ENCODE assay signal across 31 cellular contexts in genomic region chr5:166240705-166241104, GRCh38.
"Had no signal": no experiment of that assay in that cellular context is flagged by ENCODE, and none has a peak within 500 bp of the region (broad histone marks: within the 10 kb centered on the region; RNA-seq: fewer than 3 reads in every experiment).

No MANE protein-coding gene starts in this region.

- H3K9me3 ChIP-seq: adrenal gland, body of pancreas had no signal

- H3K27ac ChIP-seq: adrenal gland, body of pancreas, brain microvascular endothelial cell, breast epithelium, VCaP had no signal

- ATAC-seq: activated CD8-positive, alpha-beta T cell treated with anti-CD3 and anti-CD28 coated beads for 36 hours; activated naive CD4-positive, alpha-beta T cell treated with anti-CD3 and anti-CD28 coated beads, Interleukin-2, amount 50 U/mL, for 72 hours; activated T-cell treated with anti-CD3 and anti-CD28 coated beads, Interleukin-2, amount 50 U/mL, for 4 hours; activated T-cell treated with anti-CD3 and anti-CD28 coated beads, Interleukin-2, amount 50 U/mL, for 72 hours; activated T-helper 17 cell treated with anti-CD3 and anti-CD28 coated beads, Interleukin-2, amount 50 U/mL, for 72 hours; body of pancreas had no signal

- H3K36me3 ChIP-seq: adrenal gland, brain microvascular endothelial cell, breast epithelium had no signal

- DNase-seq: activated B cell treated with CpG ODN at 0.5 μM for 24 hours; activated CD4-positive, alpha-beta memory T cell treated with anti-CD3 and anti-CD28 coated beads for 36 hours; activated CD4-positive, alpha-beta T cell treated with anti-CD3 and anti-CD28 coated beads for 4 hours; activated CD4-positive, alpha-beta T cell treated with anti-CD3 and anti-CD28 coated beads, Interleukin-2, amount 10 ng/mL, durations not matched to agents 24 days and 14 days; activated CD4-positive, alpha-beta T cell treated with anti-CD3 and anti-CD28 coated beads, Interleukin-2, amount 50 U/mL, for 1 hour; activated CD4-positive, alpha-beta T cell treated with anti-CD3 and anti-CD28 coated beads, Interleukin-2, amount 50 U/mL, for 4 hours; activated CD4-positive, CD25-positive, alpha-beta regulatory T cell treated with anti-CD3 and anti-CD28 coated beads, Interleukin-2, amount 50 U/mL, for 72 hours; activated CD8-positive, alpha-beta memory T cell treated with anti-CD3 and anti-CD28 coated beads, Interleukin-2, amount 50 U/mL, for 4 hours; activated CD8-positive, alpha-beta T cell treated with anti-CD3 and anti-CD28 coated beads for 36 hours; activated effector memory CD4-positive, alpha-beta T cell treated with anti-CD3 and anti-CD28 coated beads, Interleukin-2, amount 50 U/mL, for 16 hours; activated gamma-delta T cell treated with Interleukin-2 at 50 U/mL for 16 hours; activated naive CD4-positive, alpha-beta T cell; activated naive CD4-positive, alpha-beta T cell treated with anti-CD3 and anti-CD28 coated beads for 36 hours; activated naive CD4-positive, alpha-beta T cell treated with anti-CD3 and anti-CD28 coated beads, Interleukin-2, amount 50 U/mL, for 16 hours; activated naive CD8-positive, alpha-beta T cell treated with anti-CD3 and anti-CD28 coated beads for 36 hours; activated T-cell treated with anti-CD3 and anti-CD28 coated beads for 4 hours; activated T-cell treated with anti-CD3 and anti-CD28 coated beads, Interleukin-2, amount 50 U/mL, for 1 hour; activated T-cell treated with anti-CD3 and anti-CD28 coated beads, Interleukin-2, amount 50 U/mL, for 4 hours; activated T-cell treated with anti-CD3 and anti-CD28 coated beads, Interleukin-2, amount 50 U/mL, for 72 hours; adrenal gland; amniotic stem cell; aorta; body of pancreas; brain microvascular endothelial cell; central memory CD4-positive, alpha-beta T cell; T-helper 2 cell; T-helper 9 cell had no signal

- H3K4me1 ChIP-seq: adrenal gland, body of pancreas, breast epithelium had no signal

- H3K27me3 ChIP-seq: adrenal gland, body of pancreas, brain microvascular endothelial cell, breast epithelium had no signal

- H3K4me3 ChIP-seq: adrenal gland, body of pancreas, breast epithelium had no signal
